In genomic region chr19:50427997-50428425, GRCh38 we compare ENCODE assay signal across 8 cellular contexts. TPM values are rescaled to one million over a fixed set of nuclear protein-coding genes. Genes with fewer than 3 reads are reported as not detected.
DNase-seq lines count a peak whose midpoint lies in the region; ATAC-seq and TF ChIP-seq lines count a peak whose summit lies in the region.

No MANE protein-coding gene starts in this region.

- H3K4me3 ChIP-seq in breast epithelium: peak overlapping the region; percentile 10 to 58 (median 39)
- H3K4me3 ChIP-seq in fibroblast of villous mesenchyme (ENCODE audit: low read depth, low read length): peak overlapping the region; percentile 21
- H3K4me3 ChIP-seq in neural progenitor cell: no peak overlapping the region

- no peak overlapping the region for H2AFZ ChIP-seq in neural progenitor cell (replicated peaks)

- H3K9me3 ChIP-seq in breast epithelium: no peaks in the 10 kb centered on the region
- no peaks in the 10 kb centered on the region for H3K9me3 ChIP-seq in neural progenitor cell (ENCODE audit: low read depth)

- H3F3A ChIP-seq in neural progenitor cell (ENCODE audit: low read depth): peaks cover 4% of the 10 kb centered on the region

- no peaks in the 10 kb centered on the region for H3K79me2 ChIP-seq in neural progenitor cell (ENCODE audit: low read depth)

- H3K27me3 ChIP-seq in breast epithelium (peaks cover 0 to 4% of the 10 kb centered on the region in 2 donors), neural progenitor cell (peaks cover 42% of the 10 kb centered on the region)

- POLR2A ChIA-PET in MCF 10A (lab: Yijun Ruan, JAX): no interaction called here
- POLR2A ChIA-PET in activated CD4-positive, alpha-beta memory T cell treated with anti-CD3 and anti-CD28 coated beads, Interleukin-2, amount 10 ng/mL, durations not matched to agents 7 days and 5 days (lab: Charles Lee): no interaction called here

- no peak overlapping the region for H3K4me3 Mint-ChIP-seq in MCF 10A (ENCODE audit: unreplicated experiment)
- H3K4me3 Mint-ChIP-seq in activated CD4-positive, alpha-beta memory T cell treated with anti-CD3 and anti-CD28 coated beads, Interleukin-2, amount 10 ng/mL, durations not matched to agents 7 days and 5 days: no peak overlapping the region
- no peak overlapping the region for H3K4me3 Mint-ChIP-seq in neural progenitor cell

- CTCF ChIA-PET in MCF 10A (lab: Yijun Ruan, JAX): interaction anchor here (1.0 to 1.2 kb wide), 2 partner anchors 14 to 33 kb away, joined by 3 to 4 read pairs; no protein-coding TSS in a partner anchor
- CTCF ChIA-PET in activated CD4-positive, alpha-beta memory T cell treated with anti-CD3 and anti-CD28 coated beads, Interleukin-2, amount 10 ng/mL, durations not matched to agents 7 days and 5 days (lab: Charles Lee): interaction anchor here (0.8 kb wide), 1 partner anchor 11 kb away, joined by 3 read pairs; no protein-coding TSS in a partner anchor

- DNase-seq in breast epithelium (ENCODE audit: low spot score in 2 of 2) (peak; percentile 88 to 89), MCF 10A (ENCODE audit: unreplicated experiment) (no peak), fibroblast of villous mesenchyme (ENCODE audit: low read depth) (peak; percentile 82), neural progenitor cell (ENCODE audit: low spot score) (peak; percentile 57)
- peak; percentile 40 for DNase-seq in activated CD4-positive, alpha-beta memory T cell treated with anti-CD3 and anti-CD28 coated beads, Interleukin-2, amount 10 ng/mL, durations not matched to agents 7 days and 5 days
- no peak for DNase-seq in NK-92 treated with Interleukin-12 subunit alpha and Interleukin-12 subunit beta, amount 100 ng/mL, for 24 hours (lab: John Stamatoyannopoulos, UW)

- peaks cover 0 to 4% of the 10 kb centered on the region in 2 donors for H3K4me1 ChIP-seq in breast epithelium
- peaks cover 8% of the 10 kb centered on the region for H3K4me1 ChIP-seq in neural progenitor cell

- H3K27ac Mint-ChIP-seq in MCF 10A (ENCODE audit: low read depth, unreplicated experiment) (no peak overlapping the region), neural progenitor cell (no peak overlapping the region)
- no peak overlapping the region for H3K27ac Mint-ChIP-seq in activated CD4-positive, alpha-beta memory T cell treated with anti-CD3 and anti-CD28 coated beads, Interleukin-2, amount 10 ng/mL, durations not matched to agents 7 days and 5 days

- intact Hi-C loops in breast epithelium (cut with DNase I; ENCODE audit: low total_unique reads): loop anchor here (2.0 kb wide), 1 partner anchor 37 kb away; no protein-coding TSS in a partner anchor
- intact Hi-C loops in MCF 10A (cut with micrococcal nuclease): no loop called here

- H3K4me1 Mint-ChIP-seq in MCF 10A (ENCODE audit: insufficient read depth, unreplicated experiment) (peaks cover 11% of the 10 kb centered on the region), neural progenitor cell (peaks cover 13% of the 10 kb centered on the region)
- H3K4me1 Mint-ChIP-seq in activated CD4-positive, alpha-beta memory T cell treated with anti-CD3 and anti-CD28 coated beads, Interleukin-2, amount 10 ng/mL, durations not matched to agents 7 days and 5 days: peaks cover 11% of the 10 kb centered on the region

- no peak for TF ChIP-seq POLR2A in breast epithelium (IDR thresholded peaks at IDR 0.05)

- no peak overlapping the region for H3K9ac ChIP-seq in neural progenitor cell

- BruUV-seq in MCF 10A (replicated peaks; lab: Mats Ljungman, UMichigan): no TSS peak

- TF ChIP-seq CTCF in breast epithelium (IDR thresholded peaks at IDR 0.05) (no peak), MCF 10A (IDR thresholded peaks at IDR 0.05; ENCODE audit: unreplicated experiment) (no peak), fibroblast of villous mesenchyme (IDR thresholded peaks at IDR 0.05; ENCODE audit: insufficient read depth, low read depth, low read length) (no peak), neural progenitor cell (IDR thresholded peaks at IDR 0.05) (no peak)

- H3K4me2 ChIP-seq in neural progenitor cell: peak overlapping the region; percentile 45

- H3K36me3 Mint-ChIP-seq in MCF 10A (ENCODE audit: insufficient read depth, unreplicated experiment): no peaks in the 10 kb centered on the region
- no peaks in the 10 kb centered on the region for H3K36me3 Mint-ChIP-seq in activated CD4-positive, alpha-beta memory T cell treated with anti-CD3 and anti-CD28 coated beads, Interleukin-2, amount 10 ng/mL, durations not matched to agents 7 days and 5 days (ENCODE audit: low read depth)
- H3K36me3 Mint-ChIP-seq in neural progenitor cell: no peaks in the 10 kb centered on the region

- no peaks in the 10 kb centered on the region for H3K9me3 Mint-ChIP-seq in MCF 10A (ENCODE audit: unreplicated experiment)
- H3K9me3 Mint-ChIP-seq in activated CD4-positive, alpha-beta memory T cell treated with anti-CD3 and anti-CD28 coated beads, Interleukin-2, amount 10 ng/mL, durations not matched to agents 7 days and 5 days: no peaks in the 10 kb centered on the region
- no peaks in the 10 kb centered on the region for H3K9me3 Mint-ChIP-seq in neural progenitor cell

- no peaks in the 10 kb centered on the region for H3K27me3 Mint-ChIP-seq in MCF 10A (ENCODE audit: insufficient read depth, unreplicated experiment)
- H3K27me3 Mint-ChIP-seq in activated CD4-positive, alpha-beta memory T cell treated with anti-CD3 and anti-CD28 coated beads, Interleukin-2, amount 10 ng/mL, durations not matched to agents 7 days and 5 days: peaks cover 10% of the 10 kb centered on the region
- H3K27me3 Mint-ChIP-seq in neural progenitor cell (ENCODE audit: insufficient read depth, low read depth): peaks cover 13% of the 10 kb centered on the region

- H4K20me1 ChIP-seq in neural progenitor cell (ENCODE audit: low read depth): no peaks in the 10 kb centered on the region

- H3K36me3 ChIP-seq in breast epithelium: no peaks in the 10 kb centered on the region
- H3K36me3 ChIP-seq in neural progenitor cell: no peaks in the 10 kb centered on the region

- H3K27ac ChIP-seq in breast epithelium: peak overlapping the region; percentile 57 to 58
- no peak overlapping the region for H3K27ac ChIP-seq in neural progenitor cell

- ATAC-seq in HG03039 (IDR thresholded peaks at IDR 0.05; ENCODE audit: unreplicated experiment) (no peak), GM19351 (IDR thresholded peaks at IDR 0.05; ENCODE audit: unreplicated experiment) (no peak)

RNA-seq across cellular contexts. Expression of gene MYBPC2, which starts 4.7 kb away (rescaled TPM):
- total RNA-seq in breast epithelium: under 1 TPM in 1 of 3 donors, not detected in 2; under 0.01 TPM
- total RNA-seq in MCF 10A (2022): not detected in 2 replicates
- total RNA-seq in activated CD4-positive, alpha-beta memory T cell treated with anti-CD3 and anti-CD28 coated beads, Interleukin-2, amount 10 ng/mL, durations not matched to agents 7 days and 5 days: under 1 TPM; 0.28 to 0.33 TPM
- under 0.01 TPM in 1 of 2 replicates, not detected in the other for total RNA-seq in fibroblast of villous mesenchyme
- 0.65 and 0.77 TPM in 2 replicates for total RNA-seq in neural progenitor cell (ENCODE audit: low replicate concordance)

RNA-seq across cellular contexts. Expression of gene SPIB, which starts 9.3 kb away (rescaled TPM):
- total RNA-seq in breast epithelium (under 1 TPM in 1 of 3 donors, not detected in 2; 0.33 TPM), MCF 10A (2022) (not detected in 2 replicates), fibroblast of villous mesenchyme (not detected in 2 replicates), neural progenitor cell (ENCODE audit: low replicate concordance) (0.31 TPM in 1 of 2 replicates, not detected in the other)
- under 1 TPM in 1 of 2 experiments, not detected in 1; 0.18 TPM for total RNA-seq in activated CD4-positive, alpha-beta memory T cell treated with anti-CD3 and anti-CD28 coated beads, Interleukin-2, amount 10 ng/mL, durations not matched to agents 7 days and 5 days

RNA-seq across cellular contexts. Expression of gene POLD1, which starts 43.9 kb away (rescaled TPM):
- total RNA-seq in breast epithelium (10 to 100 TPM; 13.8 to 17.3 (median 16.0) TPM), MCF 10A (2022) (18.9 and 31.9 TPM in 2 replicates), fibroblast of villous mesenchyme (22.9 and 25.0 TPM in 2 replicates), neural progenitor cell (ENCODE audit: low replicate concordance) (36.7 and 123 TPM in 2 replicates)
- total RNA-seq in activated CD4-positive, alpha-beta memory T cell treated with anti-CD3 and anti-CD28 coated beads, Interleukin-2, amount 10 ng/mL, durations not matched to agents 7 days and 5 days: 100 to 1,000 TPM; 117 to 119 TPM

RNA-seq across cellular contexts. Expression of gene EMC10, which starts 48.3 kb away (rescaled TPM):
- total RNA-seq in breast epithelium (10 to 100 TPM; 38.0 to 78.2 (median 64.6) TPM), MCF 10A (2022) (61.3 and 61.8 TPM in 2 replicates), fibroblast of villous mesenchyme (38.7 and 40.6 TPM in 2 replicates), neural progenitor cell (ENCODE audit: low replicate concordance) (32.9 and 127 TPM in 2 replicates)
- total RNA-seq in activated CD4-positive, alpha-beta memory T cell treated with anti-CD3 and anti-CD28 coated beads, Interleukin-2, amount 10 ng/mL, durations not matched to agents 7 days and 5 days: 10 to 100 TPM; 56.3 to 57.2 TPM

RNA-seq across cellular contexts. Expression of gene GARIN5A, which starts 48.6 kb away (rescaled TPM):
- total RNA-seq in breast epithelium (1 to 10 TPM in 2 of 3 donors, under 1 TPM in 1; 0.98 to 1.3 (median 1.1) TPM), MCF 10A (2022) (1.5 and 2.7 TPM in 2 replicates), fibroblast of villous mesenchyme (0.32 TPM in 1 of 2 replicates, not detected in the other), neural progenitor cell (ENCODE audit: low replicate concordance) (5.6 and 8.4 TPM in 2 replicates)
- total RNA-seq in activated CD4-positive, alpha-beta memory T cell treated with anti-CD3 and anti-CD28 coated beads, Interleukin-2, amount 10 ng/mL, durations not matched to agents 7 days and 5 days: under 1 TPM in 1 of 2 experiments, not detected in 1; 0.33 TPM

Comparison
In these comparisons a context has a peak if more than half of its experiments do, and no peak if none do; other contexts are left out.
1. DNase-seq: peak in breast epithelium (2 of 2), activated CD4-positive, alpha-beta memory T cell treated with anti-CD3 and anti-CD28 coated beads, Interleukin-2, amount 10 ng/mL, durations not matched to agents 7 days and 5 days (single experiment), fibroblast of villous mesenchyme (single experiment) and neural progenitor cell (single experiment); none in MCF 10A (single experiment) and NK-92 treated with Interleukin-12 subunit alpha and Interleukin-12 subunit beta, amount 100 ng/mL, for 24 hours (single experiment).